ENCODE assay signal across 19 cellular contexts in the genomic region with DNA sequence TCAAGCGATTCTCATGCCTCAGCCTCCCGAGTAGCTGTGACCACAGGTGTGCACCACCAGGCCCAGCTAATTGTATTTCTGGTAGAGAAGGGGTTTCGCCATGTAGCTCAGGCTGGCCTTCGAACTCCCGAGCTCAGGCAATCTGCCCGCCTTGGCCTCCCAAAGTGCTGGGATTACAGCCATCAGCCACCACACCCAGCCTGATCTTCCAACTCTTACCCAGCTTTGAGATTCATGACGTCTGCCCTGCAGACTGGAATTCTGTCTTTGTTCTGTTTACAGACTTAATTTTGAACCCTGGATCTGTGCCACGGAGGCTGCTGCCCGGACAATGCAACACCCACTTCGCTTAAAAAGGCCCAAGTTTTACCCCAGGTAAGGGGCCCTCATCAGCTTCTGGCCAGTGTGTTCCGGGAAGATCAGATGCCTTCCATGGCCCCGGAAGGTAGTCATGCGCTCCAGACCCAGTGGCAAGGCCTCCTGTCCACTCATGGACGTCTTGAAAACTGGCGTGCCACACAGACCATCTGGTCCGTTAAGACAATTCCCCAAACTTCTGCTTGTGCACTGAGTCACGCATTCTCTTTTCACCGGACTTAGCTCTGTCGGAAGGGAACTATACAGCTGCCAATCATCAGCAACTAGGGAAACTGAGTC. TPM values are rescaled to one million over a fixed set of nuclear protein-coding genes. Genes with fewer than 3 reads are reported as not detected.
DNase-seq lines count a peak whose midpoint lies in the region; ATAC-seq and TF ChIP-seq lines count a peak whose summit lies in the region.
"Had no signal": no experiment of that assay in that cellular context is flagged by ENCODE, and none has a peak within 500 bp of the region (broad histone marks: within the 10 kb centered on the region; RNA-seq: fewer than 3 reads in every experiment).

No MANE protein-coding gene starts in this region.

- peak overlapping the region in 3 of 5 donors; percentile 2 to 71 (median 31) for H3K9ac ChIP-seq in subcutaneous abdominal adipose tissue (ENCODE audit: low read length in 5 of 5)

- H3K27me3 ChIP-seq in subcutaneous abdominal adipose tissue (ENCODE audit: control insufficient read depth in 5 of 5, insufficient read depth in 4 of 5, low read length in 5 of 5) = no peaks in the 10 kb centered on the region
- H3K27me3 ChIP-seq in SJCRH30 = no peaks in the 10 kb centered on the region
- H3K27me3 ChIP-seq: ovary had no signal

- H3K4me3 ChIP-seq in coronary artery = no peak overlapping the region
- H3K4me3 ChIP-seq in subcutaneous abdominal adipose tissue (ENCODE audit: low read depth in 1 of 5, low read length in 5 of 5) = peak overlapping the region in 1 of 5 donors; percentile 10
- no peak overlapping the region for H3K4me3 ChIP-seq in SJCRH30
- H3K4me3 ChIP-seq: HAP-1, K562, ovary had no signal

- H3K4me1 ChIP-seq in subcutaneous abdominal adipose tissue (ENCODE audit: control insufficient read depth in 5 of 5, insufficient read depth in 5 of 5, low read length in 5 of 5) (peaks cover 7 to 68% (median 65%) of the 10 kb centered on the region in 5 donors), SJCRH30 (peaks cover 32% of the 10 kb centered on the region)
- H3K4me1 ChIP-seq: HAP-1 had no signal

- H3K27ac ChIP-seq in coronary artery (peak overlapping the region; percentile 49 to 59), subcutaneous abdominal adipose tissue (ENCODE audit: low read depth, low read length) (peak overlapping the region; percentile 95), SJCRH30 (no peak overlapping the region)
- H3K27ac ChIP-seq: ovary had no signal

- DNase-seq in coronary artery (ENCODE audit: low spot score) = no peak
- DNase-seq in mesenteric fat pad (ENCODE audit: low spot score) = peak; percentile 82
- no peak for DNase-seq in SJCRH30
- no peak for DNase-seq in NCI-H1436 (lab: John Stamatoyannopoulos, UW)
- DNase-seq in iPS-NIHi11 (ENCODE audit: low spot score) = no peak
- DNase-seq: activated T-cell treated with anti-CD3 and anti-CD28 coated beads, Interleukin-2, amount 50 U/mL, for 4 hours; CD4-positive, alpha-beta T cell; cortex of kidney; NCI-H1105 treated with DMSO at 0.1 percent for 48 hours; NCI-H345; stimulated activated CD4-positive, alpha-beta T cell treated with anti-CD3 and anti-CD28 coated beads, Interleukin-15, amount 100 ng/mL, for 24 hours; T-helper 1 cell had no signal

- peaks cover 0 to 3% (median 3%) of the 10 kb centered on the region in 5 donors for H3K36me3 ChIP-seq in subcutaneous abdominal adipose tissue (ENCODE audit: control insufficient read depth in 5 of 5, insufficient read depth in 5 of 5, low read length in 5 of 5)
- peaks cover 52% of the 10 kb centered on the region for H3K36me3 ChIP-seq in SJCRH30
- H3K36me3 ChIP-seq: HAP-1, ovary had no signal

- no peak for ATAC-seq in HG02981 (IDR thresholded peaks at IDR 0.05; ENCODE audit: unreplicated experiment)
- ATAC-seq: activated CD4-positive, CD25-positive, alpha-beta regulatory T cell treated with anti-CD3 and anti-CD28 coated beads, Interleukin-2, amount 50 U/mL, for 24 hours; activated T-cell treated with anti-CD3 and anti-CD28 coated beads, Interleukin-2, amount 50 U/mL, for 4 hours; K562 had no signal

- no peak for TF ChIP-seq CTCF in coronary artery (IDR thresholded peaks at IDR 0.05)

- H3K9me3 ChIP-seq in subcutaneous abdominal adipose tissue (ENCODE audit: control insufficient read depth in 5 of 5, low read length in 5 of 5) = no peaks in the 10 kb centered on the region
- H3K9me3 ChIP-seq in SJCRH30 (replicated peaks) = no peaks in the 10 kb centered on the region
- H3K9me3 ChIP-seq: HAP-1, ovary had no signal

TF ChIP-seq in PFSK-1, 5 proteins besides CTCF, POLR2A, EP300 and RAD21:
- TF ChIP-seq SIN3A (IDR thresholded peaks at IDR 0.05; ENCODE audit: borderline replicate concordance, insufficient read depth, low read length) = no peak
- peak; percentile 53; the same call in 1 of the 2 replicates for TF ChIP-seq TAF1 (IDR thresholded peaks at IDR 0.05; ENCODE audit: borderline replicate concordance, insufficient read depth, low read length)
- no peak; the same call in none of the 2 replicates for TF ChIP-seq POLR2AphosphoS5 (IDR thresholded peaks at IDR 0.05; ENCODE audit: low read depth, low read length)
- no peak for TF ChIP-seq FOXP2 (optimal IDR thresholded peaks at IDR 0.05; ENCODE audit: borderline replicate concordance, extremely low read depth, extremely low read length, insufficient read depth)
- TF ChIP-seq, protein P1, sequence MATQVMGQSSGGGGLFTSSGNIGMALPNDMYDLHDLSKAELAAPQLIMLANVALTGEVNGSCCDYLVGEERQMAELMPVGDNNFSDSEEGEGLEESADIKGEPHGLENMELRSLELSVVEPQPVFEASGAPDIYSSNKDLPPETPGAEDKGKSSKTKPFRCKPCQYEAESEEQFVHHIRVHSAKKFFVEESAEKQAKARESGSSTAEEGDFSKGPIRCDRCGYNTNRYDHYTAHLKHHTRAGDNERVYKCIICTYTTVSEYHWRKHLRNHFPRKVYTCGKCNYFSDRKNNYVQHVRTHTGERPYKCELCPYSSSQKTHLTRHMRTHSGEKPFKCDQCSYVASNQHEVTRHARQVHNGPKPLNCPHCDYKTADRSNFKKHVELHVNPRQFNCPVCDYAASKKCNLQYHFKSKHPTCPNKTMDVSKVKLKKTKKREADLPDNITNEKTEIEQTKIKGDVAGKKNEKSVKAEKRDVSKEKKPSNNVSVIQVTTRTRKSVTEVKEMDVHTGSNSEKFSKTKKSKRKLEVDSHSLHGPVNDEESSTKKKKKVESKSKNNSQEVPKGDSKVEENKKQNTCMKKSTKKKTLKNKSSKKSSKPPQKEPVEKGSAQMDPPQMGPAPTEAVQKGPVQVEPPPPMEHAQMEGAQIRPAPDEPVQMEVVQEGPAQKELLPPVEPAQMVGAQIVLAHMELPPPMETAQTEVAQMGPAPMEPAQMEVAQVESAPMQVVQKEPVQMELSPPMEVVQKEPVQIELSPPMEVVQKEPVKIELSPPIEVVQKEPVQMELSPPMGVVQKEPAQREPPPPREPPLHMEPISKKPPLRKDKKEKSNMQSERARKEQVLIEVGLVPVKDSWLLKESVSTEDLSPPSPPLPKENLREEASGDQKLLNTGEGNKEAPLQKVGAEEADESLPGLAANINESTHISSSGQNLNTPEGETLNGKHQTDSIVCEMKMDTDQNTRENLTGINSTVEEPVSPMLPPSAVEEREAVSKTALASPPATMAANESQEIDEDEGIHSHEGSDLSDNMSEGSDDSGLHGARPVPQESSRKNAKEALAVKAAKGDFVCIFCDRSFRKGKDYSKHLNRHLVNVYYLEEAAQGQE (IDR thresholded peaks at IDR 0.05; ENCODE audit: insufficient read depth in 1 of 2, low read depth in 2 of 2, low read length in 2 of 2) = 0 out of 4 replicates have a peak, but pooled peaks of 1 of the 2 experiments have one; percentile 7

RNA-seq across cellular contexts. Expression of a gene that starts 5.5 kb away (rescaled TPM):
- polyA plus RNA-seq in PFSK-1 (2012; ENCODE audit: insufficient read length, low read depth) = 1,212 TPM
- 228 TPM for total RNA-seq in mesenteric fat pad
- 312 and 322 TPM in 2 replicates for total RNA-seq in SJCRH30 (2014; rRNA removed; shearing (Covaris generic))
- polyA plus RNA-seq: K562 had no signal
